Comparison of ENCODE assay signal across 18 cellular contexts in genomic region chr1:51910618-51911017, GRCh38.
"Had no signal": no experiment of that assay in that cellular context is flagged by ENCODE, and none has a peak within 500 bp of the region (broad histone marks: within the 10 kb centered on the region; RNA-seq: fewer than 3 reads in every experiment).

No MANE protein-coding gene starts in this region.

- H3K27me3 ChIP-seq: MG63 had no signal

- H3K36me3 ChIP-seq: MG63 had no signal

- H3K27ac Mint-ChIP-seq: IgD-negative memory B cell had no signal

- DNase-seq: KBM-7, MG63, NCI-H1092 treated with DMSO at 0.1 percent for 48 hours, NCI-H1436, NCI-H187, NCI-H2029, NCI-H2081 treated with DMSO at 0.1 percent for 48 hours, NCI-H2171, NCI-H345, NCI-H446 treated with DMSO at 0.1 percent for 48 hours, NCI-H510A treated with DMSO at 0.1 percent for 48 hours, NCI-H526, PC-3, SHP77, SK-N-SH, SW 1271 had no signal

- H3K9ac ChIP-seq: SK-N-SH had no signal

- H3K36me3 Mint-ChIP-seq: IgD-negative memory B cell had no signal

- H3K9me3 ChIP-seq: SK-N-SH had no signal

- H3K4me3 Mint-ChIP-seq: IgD-negative memory B cell had no signal

- ATAC-seq: Panc1, PC-3 had no signal

- H3K4me3 ChIP-seq: MG63 had no signal
